In genomic region chr3:184715943-184716651, GRCh38 we compare ENCODE assay signal across 9 cellular contexts. TPM values are rescaled to one million over a fixed set of nuclear protein-coding genes. Genes with fewer than 3 reads are reported as not detected.
DNase-seq lines count a peak whose midpoint lies in the region; ATAC-seq and TF ChIP-seq lines count a peak whose summit lies in the region.
"Had no signal": no experiment of that assay in that cellular context is flagged by ENCODE, and none has a peak within 500 bp of the region (broad histone marks: within the 10 kb centered on the region; RNA-seq: fewer than 3 reads in every experiment).

No MANE protein-coding gene starts in this region.

- H3K36me3 Mint-ChIP-seq in stimulated activated memory B cell treated with anti-CD40 and anti-IgM and Interleukin-4, amounts not matched to agents 10 μg/mL and 1 μg/mL and 100 μg/mL, for 72 hours = no peaks in the 10 kb centered on the region

- peak overlapping the region; percentile 67 for H3K4ac ChIP-seq in trophoblast cell (ENCODE audit: low read depth, low read length)

- ATAC-seq in stimulated activated memory B cell treated with anti-CD40 and anti-IgM and Interleukin-4, amounts not matched to agents 10 μg/mL and 1 μg/mL and 100 μg/mL, for 72 hours = no peak
- ATAC-seq in HG02840 (IDR thresholded peaks at IDR 0.05; ENCODE audit: low FRiP score, unreplicated experiment) = no peak

- H2AFZ ChIP-seq in ACC112 (ENCODE audit: low read length, unreplicated experiment) (peak overlapping the region; percentile 27), trophoblast cell (ENCODE audit: insufficient read depth, low read length, poor library complexity) (peak overlapping the region; percentile 26)

- peaks cover 17% of the 10 kb centered on the region for H3K79me1 ChIP-seq in trophoblast cell (ENCODE audit: low read length)

- H4K8ac ChIP-seq in trophoblast cell (ENCODE audit: low read depth, low read length) = peak overlapping the region; percentile 43

- H3K4me2 ChIP-seq in trophoblast cell (ENCODE audit: low read length) = peak overlapping the region; percentile 36

- H4K91ac ChIP-seq in trophoblast cell (ENCODE audit: low read depth, low read length) = peak overlapping the region; percentile 35

- peaks cover 18% of the 10 kb centered on the region for H3K4me1 Mint-ChIP-seq in stimulated activated memory B cell treated with anti-CD40 and anti-IgM and Interleukin-4, amounts not matched to agents 10 μg/mL and 1 μg/mL and 100 μg/mL, for 72 hours

- H3K9me3 ChIP-seq in trophoblast cell (ENCODE audit: insufficient read depth, low read depth, low read length) = no peaks in the 10 kb centered on the region

- no peak for TF ChIP-seq CTCF in RWPE1 (conservative IDR thresholded peaks at IDR 0.05; ENCODE audit: low read depth)
- TF ChIP-seq CTCF in fibroblast of pulmonary artery (IDR thresholded peaks at IDR 0.05; ENCODE audit: low read length, missing control alignments) = no peak

- H2BK120ac ChIP-seq in trophoblast cell (ENCODE audit: insufficient read depth, low read length, poor library complexity) = peak overlapping the region; percentile 9

- no peak overlapping the region for H3K23ac ChIP-seq in trophoblast cell (ENCODE audit: low read length)

- H2BK5ac ChIP-seq in trophoblast cell (ENCODE audit: low read depth, low read length, poor library complexity) = peak overlapping the region; percentile 1

- DNase-seq in RWPE1 (ENCODE audit: low spot score) (no peak), fibroblast of pulmonary artery (ENCODE audit: low read depth) (peak; percentile 32), trophoblast cell (peak in 1 of 2 donors; percentile 35), COLO668 (lab: John Stamatoyannopoulos, UW; ENCODE audit: unreplicated experiment) (no peak)
- DNase-seq in activated naive CD4-positive, alpha-beta T cell treated with anti-CD3 and anti-CD28 coated beads, Interleukin-2, amount 50 U/mL, for 16 hours = no peak
- DNase-seq: activated T-cell treated with anti-CD3 and anti-CD28 coated beads, Interleukin-2, amount 50 U/mL, for 24 hours had no signal

- H3K4me3 ChIP-seq in ACC112 (ENCODE audit: low read depth, low read length) (peak overlapping the region; percentile 58; the same call in 1 of the 2 replicates), fibroblast of pulmonary artery (replicated peaks; ENCODE audit: low read depth, low read length) (no peak overlapping the region), trophoblast cell (ENCODE audit: low read depth, low read length) (no peak overlapping the region)

- no peak overlapping the region for H3K27ac Mint-ChIP-seq in stimulated activated memory B cell treated with anti-CD40 and anti-IgM and Interleukin-4, amounts not matched to agents 10 μg/mL and 1 μg/mL and 100 μg/mL, for 72 hours
- H3K27ac Mint-ChIP-seq: activated T-cell treated with anti-CD3 and anti-CD28 coated beads, Interleukin-2, amount 50 U/mL, for 24 hours had no signal

- CTCF ChIA-PET in RWPE1 (lab: Yijun Ruan, JAX) = interaction anchor here (0.7 kb wide), 1 partner anchor 11 kb away, joined by 4 read pairs; no protein-coding TSS in a partner anchor

- POLR2A ChIA-PET in RWPE1 (lab: Yijun Ruan, JAX; ENCODE audit: low non-redundant PET) = interaction anchor here (0.8 kb wide), 1 partner anchor 125 kb away, joined by 3 read pairs; no protein-coding TSS in a partner anchor

- H3K4me1 ChIP-seq in ACC112 (ENCODE audit: control insufficient read depth, insufficient read depth, low read length, unreplicated experiment) (peaks cover 17% of the 10 kb centered on the region), trophoblast cell (ENCODE audit: control insufficient read depth in 1 of 2, insufficient read depth in 2 of 2, low read length in 2 of 2) (peaks cover 11 to 17% of the 10 kb centered on the region in 2 experiments)

- no peak overlapping the region for H3K9ac ChIP-seq in trophoblast cell (ENCODE audit: low read length)

- H3K27me3 ChIP-seq in ACC112 (ENCODE audit: insufficient read depth, low read length) = no peaks in the 10 kb centered on the region
- H3K27me3 ChIP-seq in trophoblast cell (ENCODE audit: insufficient read depth, low read length) = no peaks in the 10 kb centered on the region

- H3K18ac ChIP-seq in trophoblast cell (ENCODE audit: low read length) = peak overlapping the region; percentile 8

- no peak overlapping the region for H3K4me3 Mint-ChIP-seq in stimulated activated memory B cell treated with anti-CD40 and anti-IgM and Interleukin-4, amounts not matched to agents 10 μg/mL and 1 μg/mL and 100 μg/mL, for 72 hours
- H3K4me3 Mint-ChIP-seq: activated T-cell treated with anti-CD3 and anti-CD28 coated beads, Interleukin-2, amount 50 U/mL, for 24 hours had no signal

- WGBS in trophoblast cell (ENCODE audit: extremely low coverage, insufficient coverage, insufficient read length) = no CpG with 5 or more reads among the region's 8 CpGs

- peaks cover 1% of the 10 kb centered on the region for H3K79me2 ChIP-seq in ACC112 (ENCODE audit: control insufficient read depth, insufficient read depth, low read length, unreplicated experiment)
- H3K79me2 ChIP-seq in trophoblast cell (ENCODE audit: control insufficient read depth, insufficient read depth, low read length, poor library complexity) = peaks cover 6% of the 10 kb centered on the region

- peak overlapping the region; percentile 37 for H2BK12ac ChIP-seq in trophoblast cell (ENCODE audit: low read length)

- H3K14ac ChIP-seq in trophoblast cell (ENCODE audit: low read length) = peak overlapping the region; percentile 30

- peak overlapping the region; percentile 52 for H2AK5ac ChIP-seq in trophoblast cell (ENCODE audit: low read length)

- H3K9me3 Mint-ChIP-seq in stimulated activated memory B cell treated with anti-CD40 and anti-IgM and Interleukin-4, amounts not matched to agents 10 μg/mL and 1 μg/mL and 100 μg/mL, for 72 hours = no peaks in the 10 kb centered on the region
- H3K9me3 Mint-ChIP-seq: activated T-cell treated with anti-CD3 and anti-CD28 coated beads, Interleukin-2, amount 50 U/mL, for 24 hours had no signal

- no peak overlapping the region for H4K12ac ChIP-seq in trophoblast cell (ENCODE audit: low read depth, low read length)

- H3K27me3 Mint-ChIP-seq in stimulated activated memory B cell treated with anti-CD40 and anti-IgM and Interleukin-4, amounts not matched to agents 10 μg/mL and 1 μg/mL and 100 μg/mL, for 72 hours = no peaks in the 10 kb centered on the region
- H3K27me3 Mint-ChIP-seq: activated T-cell treated with anti-CD3 and anti-CD28 coated beads, Interleukin-2, amount 50 U/mL, for 24 hours had no signal

- peak overlapping the region; percentile 11; the same call in 1 of the 2 replicates for H3K27ac ChIP-seq in ACC112 (ENCODE audit: low read depth, low read length)
- peak overlapping the region; percentile 64 for H3K27ac ChIP-seq in RWPE1
- peak overlapping the region; percentile 55 for H3K27ac ChIP-seq in trophoblast cell (ENCODE audit: low read depth, low read length)

- H3K36me3 ChIP-seq in ACC112 (ENCODE audit: insufficient read depth, low read length) (no peaks in the 10 kb centered on the region), trophoblast cell (ENCODE audit: control insufficient read depth in 1 of 2, insufficient read depth in 2 of 2, low read length in 2 of 2) (no peaks in the 10 kb centered on the region)

RNA-seq across cellular contexts. Expression of gene MAGEF1, which starts 4.2 kb away (rescaled TPM):
- 28.9 and 31.1 TPM in 2 replicates for polyA plus RNA-seq in trophoblast cell (2013)

Comparison
In these comparisons a context has a peak if more than half of its experiments do, and no peak if none do; other contexts are left out.
1. H3K27ac ChIP-seq: peak in every context shown above with its lines; median percentile 64 in RWPE1; 55 in trophoblast cell; 11 in ACC112.